ENCODE assay signal across 15 cellular contexts in genomic region chr10:89476150-89476549, GRCh38. TPM values are rescaled to one million over a fixed set of nuclear protein-coding genes. Genes with fewer than 3 reads are reported as not detected.
DNase-seq lines count a peak whose midpoint lies in the region; ATAC-seq, FAIRE-seq and TF ChIP-seq lines count a peak whose summit lies in the region.
"Had no signal": no experiment of that assay in that cellular context is flagged by ENCODE, and none has a peak within 500 bp of the region (broad histone marks: within the 10 kb centered on the region; RNA-seq: fewer than 3 reads in every experiment).

No MANE protein-coding gene starts in this region.

- H3K27ac ChIP-seq in A549 (peak overlapping the region; percentile 12 to 62; a peak in 2 of 6 replicates), ascending aorta (peak overlapping the region; percentile 35 to 57), right cardiac atrium (ENCODE audit: low read length) (peak overlapping the region; percentile 90), prostate gland (peak overlapping the region; percentile 52 to 53)
- H3K27ac ChIP-seq: epithelial cell of prostate, RWPE1 had no signal

- CTCF ChIA-PET in A549 (lab: Yijun Ruan, JAX): interaction anchor here (1.3 kb wide), 1 partner anchor 9 kb away, joined by 4 read pairs; no protein-coding TSS in a partner anchor

- no peak for FAIRE-seq in A549 (lab: Jason Lieb, UNC)

- intact Hi-C loops in ascending aorta (cut with DNase I): loop anchor here (5.0 kb wide), 1 partner anchor 49 kb away; no protein-coding TSS in a partner anchor
- intact Hi-C loops in right cardiac atrium (cut with DNase I): loop anchor here in 3 of 4 donors (5.0 to 10.0 kb wide), 3 partner anchors 59 to 76 kb away; partner anchors contain the start of gene SLC16A12 (in 1 of the 3)
- intact Hi-C loops in prostate gland (cut with DNase I): no loop called here

- H3K9me3 ChIP-seq in A549 (no peaks in the 10 kb centered on the region), ascending aorta (no peaks in the 10 kb centered on the region), right cardiac atrium (ENCODE audit: control insufficient read depth, low read length) (no peaks in the 10 kb centered on the region), prostate gland (no peaks in the 10 kb centered on the region)

- H3K27me3 ChIP-seq in ascending aorta: no peaks in the 10 kb centered on the region
- no peaks in the 10 kb centered on the region for H3K27me3 ChIP-seq in right cardiac atrium (ENCODE audit: control insufficient read depth, insufficient read depth)
- no peaks in the 10 kb centered on the region for H3K27me3 ChIP-seq in prostate gland (replicated peaks; ENCODE audit: insufficient read depth)

- H3K4me3 ChIP-seq in A549 (no peak overlapping the region), ascending aorta (no peak overlapping the region), right cardiac atrium (ENCODE audit: low read length) (no peak overlapping the region), prostate gland (no peak overlapping the region)

- no peaks in the 10 kb centered on the region for H3K36me3 ChIP-seq in ascending aorta
- no peaks in the 10 kb centered on the region for H3K36me3 ChIP-seq in prostate gland

- ATAC-seq in A549 (no peak; a peak in 2 of 6 replicates), right cardiac atrium (peak; percentile 11 to 27), GM21447 (IDR thresholded peaks at IDR 0.05; ENCODE audit: unreplicated experiment) (no peak)
- ATAC-seq: activated T-helper 17 cell treated with anti-CD3 and anti-CD28 coated beads, Interleukin-2, amount 50 U/mL, for 72 hours had no signal

- POLR2A ChIA-PET in A549 (lab: Yijun Ruan, JAX): no interaction called here

- TF ChIP-seq EP300 in A549 (IDR thresholded peaks at IDR 0.05): no peak

- no peak for TF ChIP-seq RAD21 in A549 (conservative IDR thresholded peaks at IDR 0.05 in 1 of 2, IDR thresholded peaks at IDR 0.05 in 1 of 2)

- DNase-seq in A549 (ENCODE audit: low read depth in 1 of 2, low spot score in 1 of 2): no peak
- no peak for DNase-seq in ascending aorta (ENCODE audit: low spot score in 2 of 2)
- no peak for DNase-seq in right cardiac atrium
- DNase-seq in prostate gland (ENCODE audit: low spot score): no peak
- DNase-seq in C1 segment of cervical spinal cord (lab: John Stamatoyannopoulos, UW): no peak
- no peak for DNase-seq in retina
- DNase-seq in NCI-H526 treated with DMSO at 0.1 percent for 48 hours (lab: John Stamatoyannopoulos, UW): no peak
- DNase-seq: NCI-H748 treated with DMSO at 0.1 percent for 48 hours, T-helper 9 cell had no signal

- TF ChIP-seq POLR2A in A549 (IDR thresholded peaks at IDR 0.05; ENCODE audit: low read length): no peak
- no peak for TF ChIP-seq POLR2A in prostate gland (IDR thresholded peaks at IDR 0.05)

- H3K4me1 ChIP-seq in A549: peaks cover 49% of the 10 kb centered on the region
- peaks cover 7 to 48% of the 10 kb centered on the region in 2 donors for H3K4me1 ChIP-seq in ascending aorta
- H3K4me1 ChIP-seq in right cardiac atrium (ENCODE audit: control insufficient read depth, insufficient read depth, low read length): peaks cover 13% of the 10 kb centered on the region
- no peaks in the 10 kb centered on the region for H3K4me1 ChIP-seq in prostate gland (replicated peaks)

- 81% methylated on average over 6 of the region's 6 CpGs for WGBS in A549 (ENCODE audit: missing lambda C conversion rate)
- 36% methylated on average over 6 of the region's 6 CpGs for whole genome bisulfite sequencing in right cardiac atrium
- 59% methylated on average over 6 of the region's 6 CpGs for WGBS in prostate gland

- H3K4me2 ChIP-seq in A549: peak overlapping the region; percentile 42; the same call in 2 of the 3 replicates

- no peak for TF ChIP-seq CTCF in A549 (IDR thresholded peaks at IDR 0.05)
- no peak for TF ChIP-seq CTCF in ascending aorta (IDR thresholded peaks at IDR 0.05)
- no peak for TF ChIP-seq CTCF in prostate gland (IDR thresholded peaks at IDR 0.05)

TF ChIP-seq in A549, 52 proteins besides CTCF, POLR2A, EP300 and RAD21:
- no peak for TF ChIP-seq ZFP36 (IDR thresholded peaks at IDR 0.05; ENCODE audit: borderline replicate concordance, partially characterized antibody)
- no peak for TF ChIP-seq HDAC2 (IDR thresholded peaks at IDR 0.05)
- TF ChIP-seq NPAS2 (CRISPR knock-in tag; IDR thresholded peaks at IDR 0.05; ENCODE audit: borderline replicate concordance): no peak
- TF ChIP-seq TFCP2L1 (CRISPR knock-in tag; IDR thresholded peaks at IDR 0.05): no peak
- TF ChIP-seq MAX (IDR thresholded peaks at IDR 0.05): no peak
- no peak for TF ChIP-seq EHF (CRISPR knock-in tag; IDR thresholded peaks at IDR 0.05)
- TF ChIP-seq TP53 (CRISPR knock-in tag; IDR thresholded peaks at IDR 0.05): no peak
- no peak for TF ChIP-seq USF2 (IDR thresholded peaks at IDR 0.05)
- no peak for TF ChIP-seq KDM5A (IDR thresholded peaks at IDR 0.05)

RNA-seq across cellular contexts. Expression of gene SLC16A12, which starts 59.2 kb away (rescaled TPM):
- polyA plus RNA-seq in A549 (2011; rRNA removed): 0.11 and 0.14 TPM in 2 replicates
- polyA plus RNA-seq in A549 (2012; cell fraction: cytosol; rRNA removed): 0.01 and 0.04 TPM in 2 replicates
- polyA plus RNA-seq in A549 (2012; cell fraction: nucleus; rRNA removed): 0.01 and 2.4 TPM in 2 replicates
- 0.03 to 0.19 TPM (median 0.08 TPM) in 3 replicates for polyA plus RNA-seq in A549 (2017; fragmentation: RNase III; extraction: RNeasy Plus Mini Kit Qiagen cat#74134 plus additional on column Dnase treatment)
- polyA minus RNA-seq in A549 (2011; rRNA and poly(A)+ RNA removed): 0.05 and 0.08 TPM in 2 replicates
- not detected for total RNA-seq in ascending aorta
- 1 to 10 TPM; 3.3 to 7.2 (median 5.0) TPM for total RNA-seq in right cardiac atrium
- 2.7 TPM for polyA plus RNA-seq in right cardiac atrium
- 1 to 10 TPM in 1 of 2 donors, under 1 TPM in 1; 0.09 to 4.4 TPM for total RNA-seq in prostate gland
- total RNA-seq: activated T-helper 17 cell treated with anti-CD3 and anti-CD28 coated beads, Interleukin-2, amount 50 U/mL, for 72 hours; mononuclear cell had no signal
- polyA plus RNA-seq: IgD-negative memory B cell had no signal

Comparison
In these comparisons a context has a peak if more than half of its experiments do, and no peak if none do; other contexts are left out.
1. ATAC-seq: peak in right cardiac atrium (2 of 2); none in A549 (0 of 2) and GM21447 (single experiment).
2. H3K27ac ChIP-seq: peak in every context shown above with its lines; median percentile 90 in right cardiac atrium; 52 in prostate gland; 46 in ascending aorta; 37 in A549.